Comparison of ENCODE assay signal across 7 cellular contexts in the genomic region with DNA sequence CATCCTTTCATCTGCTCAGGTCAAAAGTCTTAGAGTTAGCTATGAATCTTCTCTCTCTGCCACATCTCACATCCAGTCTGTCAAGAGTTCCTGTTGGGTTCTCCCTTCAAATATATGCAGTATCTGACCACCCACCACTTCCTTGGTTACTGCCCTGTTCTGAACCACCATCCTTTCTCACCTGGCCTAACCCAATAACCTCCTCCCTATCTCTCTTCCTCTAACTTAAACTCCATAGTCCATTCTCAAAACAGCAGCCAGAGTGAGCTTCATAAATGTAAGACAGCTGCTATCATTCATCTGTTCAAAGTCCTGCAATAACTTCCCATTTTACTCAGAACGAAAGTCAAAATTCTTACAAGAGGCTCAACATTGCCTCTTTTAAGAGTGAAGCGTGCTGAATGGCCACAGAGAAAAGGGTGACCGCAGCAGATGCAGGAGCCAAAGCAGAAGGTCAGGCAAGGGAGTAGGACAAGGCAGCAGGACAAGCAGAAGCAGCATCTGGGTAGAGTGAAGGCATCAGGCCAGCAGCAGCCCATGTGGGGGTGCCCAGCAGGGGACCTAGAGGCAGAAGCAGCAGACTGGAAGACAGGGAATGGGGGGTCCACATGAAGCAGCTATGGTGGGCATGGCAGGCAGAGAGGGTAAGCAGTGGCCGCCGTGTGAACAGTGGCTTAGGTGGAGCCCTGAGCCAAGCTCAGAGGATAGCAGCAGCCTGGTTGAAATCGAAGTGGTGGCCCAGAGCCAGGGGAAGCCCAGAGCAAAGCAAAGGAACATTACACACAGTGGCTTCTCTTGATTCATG. TPM values are rescaled to one million over a fixed set of nuclear protein-coding genes. Genes with fewer than 3 reads are reported as not detected.
DNase-seq lines count a peak whose midpoint lies in the region; ATAC-seq and TF ChIP-seq lines count a peak whose summit lies in the region.

No MANE protein-coding gene starts in this region.

- BruUV-seq in Panc1 (replicated peaks; lab: Mats Ljungman, UMichigan) = no TSS peak

- in situ Hi-C loops in Panc1 (cut with HindIII; ENCODE audit: low pct_unique_long_range_greater_than_20kb, low sequenced_read_pairs) = no loop called here

- peak; percentile 51 for TF ChIP-seq POLR2A in GM19099 (IDR thresholded peaks at IDR 0.05; ENCODE audit: extremely low read depth, insufficient read length, low read depth)
- no peak for TF ChIP-seq POLR2A in breast epithelium (IDR thresholded peaks at IDR 0.05)

- DNase-seq in Panc1 (ENCODE audit: low read depth, low spot score) = no peak
- peak in 1 of 10 donors; percentile 6 for DNase-seq in naive thymus-derived CD8-positive, alpha-beta T cell
- no peak for DNase-seq in dermis blood vessel endothelial cell
- no peak for DNase-seq in breast epithelium (ENCODE audit: low spot score in 2 of 2)
- no peak for DNase-seq in NCI-H1048 (lab: John Stamatoyannopoulos, UW)

- TF ChIP-seq CTCF in Panc1 (IDR thresholded peaks at IDR 0.05) (no peak), breast epithelium (IDR thresholded peaks at IDR 0.05) (no peak)

- no peaks in the 10 kb centered on the region for H3K9me3 Mint-ChIP-seq in naive thymus-derived CD8-positive, alpha-beta T cell

- H3K4me1 ChIP-seq in Panc1 (ENCODE audit: control insufficient read depth, insufficient read depth, low read length) (no peaks in the 10 kb centered on the region), breast epithelium (no peaks in the 10 kb centered on the region)

- CTCF ChIA-PET in Panc1 (lab: Charles Lee) = no interaction called here

- ATAC-seq in HG02852 (IDR thresholded peaks at IDR 0.05; ENCODE audit: unreplicated experiment) (peak; percentile 81), Panc1 (0 out of 2 replicates have a peak, but pooled peaks have one; percentile 33)
- ATAC-seq in naive thymus-derived CD8-positive, alpha-beta T cell = peak; percentile 73 to 76

- no peak overlapping the region for H3K27ac Mint-ChIP-seq in naive thymus-derived CD8-positive, alpha-beta T cell

- no peaks in the 10 kb centered on the region for H3K27me3 ChIP-seq in Panc1 (ENCODE audit: control insufficient read depth, insufficient read depth, low read length)
- no peaks in the 10 kb centered on the region for H3K27me3 ChIP-seq in breast epithelium

- H3K4me3 ChIP-seq in Panc1 (ENCODE audit: low read depth in 2 of 2, low read length in 2 of 2) (no peak overlapping the region), breast epithelium (no peak overlapping the region)

- H3K4me3 Mint-ChIP-seq in naive thymus-derived CD8-positive, alpha-beta T cell = no peak overlapping the region

- no peaks in the 10 kb centered on the region for H3K27me3 Mint-ChIP-seq in naive thymus-derived CD8-positive, alpha-beta T cell

- H3K36me3 Mint-ChIP-seq in naive thymus-derived CD8-positive, alpha-beta T cell = no peaks in the 10 kb centered on the region

- POLR2A ChIA-PET in Panc1 (lab: Charles Lee) = no interaction called here
- POLR2A ChIA-PET in naive thymus-derived CD8-positive, alpha-beta T cell (lab: Charles Lee) = interaction anchor here (1.0 to 1.6 kb wide), 4 partner anchors 11 to 39 kb away, joined by 4 to 7 read pairs (median 4); a partner anchor contains a TSS

- no peaks in the 10 kb centered on the region for H3K36me3 ChIP-seq in Panc1 (ENCODE audit: control insufficient read depth, insufficient read depth, low read length)
- H3K36me3 ChIP-seq in breast epithelium = no peaks in the 10 kb centered on the region

- intact Hi-C loops in Panc1 (cut with micrococcal nuclease; ENCODE audit: unreplicated experiment) (no loop called here), breast epithelium (cut with DNase I; ENCODE audit: low total_unique reads) (no loop called here)

- H3K9me3 ChIP-seq in Panc1 (ENCODE audit: control insufficient read depth, insufficient read depth, low read depth, low read length) (no peaks in the 10 kb centered on the region), breast epithelium (no peaks in the 10 kb centered on the region)

- H3K27ac ChIP-seq in Panc1 (ENCODE audit: low read length) = no peak overlapping the region
- H3K27ac ChIP-seq in breast epithelium = no peak overlapping the region

- peaks cover 2 to 12% (median 6%) of the 10 kb centered on the region in 4 donors for H3K4me1 Mint-ChIP-seq in naive thymus-derived CD8-positive, alpha-beta T cell

RNA-seq across cellular contexts. Expression of a gene that starts 39.3 kb away (rescaled TPM):
- total RNA-seq in Panc1 (2021; ENCODE audit: unreplicated experiment) = 46.1 TPM
- 21.8 TPM for polyA plus RNA-seq in Panc1 (2012; ENCODE audit: insufficient read length)
- total RNA-seq in naive thymus-derived CD8-positive, alpha-beta T cell = 100 to 1,000 TPM; 313 to 326 TPM
- 100 to 1,000 TPM; 423 to 544 (median 480) TPM for polyA plus RNA-seq in naive thymus-derived CD8-positive, alpha-beta T cell
- total RNA-seq in dermis blood vessel endothelial cell = 54.6 and 55.5 TPM in 2 replicates
- total RNA-seq in breast epithelium = 10 to 100 TPM; 39.4 to 82.8 (median 41.0) TPM

RNA-seq across cellular contexts. Expression of a gene that starts 53.8 kb away (rescaled TPM):
- total RNA-seq in Panc1 (2021; ENCODE audit: unreplicated experiment) = 12.1 TPM
- polyA plus RNA-seq in Panc1 (2012; ENCODE audit: insufficient read length) = 6.8 TPM
- 10 to 100 TPM; 16.5 to 17.7 TPM for total RNA-seq in naive thymus-derived CD8-positive, alpha-beta T cell
- 10 to 100 TPM in 1 of 3 donors, 1 to 10 TPM in 2; 9.3 to 13.6 (median 9.8) TPM for polyA plus RNA-seq in naive thymus-derived CD8-positive, alpha-beta T cell
- total RNA-seq in dermis blood vessel endothelial cell = 3.4 and 6.5 TPM in 2 replicates
- 10 to 100 TPM in 2 of 3 donors, 1 to 10 TPM in 1; 5.9 to 20.3 (median 15.8) TPM for total RNA-seq in breast epithelium

RNA-seq across cellular contexts. Expression of a gene that starts 59.5 kb away (rescaled TPM):
- total RNA-seq in Panc1 (2021; ENCODE audit: unreplicated experiment) = 233 TPM
- polyA plus RNA-seq in Panc1 (2012; ENCODE audit: insufficient read length) = 316 TPM
- total RNA-seq in naive thymus-derived CD8-positive, alpha-beta T cell = 100 to 1,000 TPM; 252 to 272 TPM
- polyA plus RNA-seq in naive thymus-derived CD8-positive, alpha-beta T cell = 100 to 1,000 TPM; 366 to 428 (median 408) TPM
- total RNA-seq in dermis blood vessel endothelial cell = 97.4 and 198 TPM in 2 replicates
- total RNA-seq in breast epithelium = 100 to 1,000 TPM; 161 to 217 (median 214) TPM
